ENCODE assay signal across 22 cellular contexts in genomic region chr14:52233693-52234092, GRCh38. TPM values are rescaled to one million over a fixed set of nuclear protein-coding genes. Genes with fewer than 3 reads are reported as not detected.
"Had no signal": no experiment of that assay in that cellular context is flagged by ENCODE, and none has a peak within 500 bp of the region (broad histone marks: within the 10 kb centered on the region; RNA-seq: fewer than 3 reads in every experiment).

No MANE protein-coding gene starts in this region.

- H3K4me3 ChIP-seq: MG63, PC-9, Peyer's patch, SJSA1, SK-N-MC had no signal

- H3K27me3 ChIP-seq: MG63, Peyer's patch, SJSA1 had no signal

- H3K4me1 ChIP-seq: Peyer's patch, SJSA1 had no signal

- DNase-seq: KBM-7, MG63, NCI-H1092 treated with DMSO at 0.1 percent for 48 hours, NCI-H1436, NCI-H187 treated with DMSO at 0.1 percent for 48 hours, NCI-H2029 treated with DMSO at 0.1 percent for 48 hours, NCI-H2171 treated with DMSO at 0.1 percent for 48 hours, NCI-H345, NCI-H446 treated with DMSO at 0.1 percent for 48 hours, NCI-H510A treated with DMSO at 0.1 percent for 48 hours, NCI-H526, NCI-H748 treated with DMSO at 0.1 percent for 48 hours, OCI-M1, PC-9, Peyer's patch, Right ventricle myocardium superior, SIG-M5 had no signal

- H3K36me3 ChIP-seq: MG63, Peyer's patch, SJSA1 had no signal

- H3K9me3 ChIP-seq: MG63, Peyer's patch, SJSA1 had no signal

- H3K27ac ChIP-seq: PC-9, Peyer's patch, SJSA1, SK-N-MC had no signal

RNA-seq across cellular contexts. Expression of gene PTGDR, which starts 33.8 kb away (rescaled TPM):
- total RNA-seq: HT-29, LHCN-M2, PC-9, RPMI7951, SJSA1 had no signal
